15 cellular contexts compared by ENCODE assay signal in the genomic region with DNA sequence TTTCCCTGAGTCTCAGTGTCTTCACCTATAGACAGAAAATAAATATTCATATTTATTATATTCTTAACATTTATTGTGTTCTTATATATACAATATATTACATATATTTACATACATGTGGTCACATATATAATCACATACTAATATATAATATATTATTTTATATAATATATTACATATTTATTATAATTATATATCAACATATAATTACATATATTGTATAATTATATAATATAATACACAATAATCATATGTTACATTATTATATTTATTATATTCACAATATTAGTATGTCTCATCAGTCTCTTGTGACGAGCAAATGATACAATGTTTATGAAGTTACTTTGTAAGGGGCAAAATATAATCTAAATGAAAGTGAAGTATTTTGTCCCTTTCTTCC.
"Had no signal": no experiment of that assay in that cellular context is flagged by ENCODE, and none has a peak within 500 bp of the region (broad histone marks: within the 10 kb centered on the region; RNA-seq: fewer than 3 reads in every experiment).

No MANE protein-coding gene starts in this region.

- H3K4me1 Mint-ChIP-seq: activated T-helper 17 cell treated with anti-CD3 and anti-CD28 coated beads, Interleukin-2, amount 50 U/mL, for 72 hours; naive thymus-derived CD8-positive, alpha-beta T cell had no signal

- H3K4me3 ChIP-seq: ascending aorta, skin epidermis had no signal

- H3K27me3 ChIP-seq: ascending aorta, neutrophil had no signal

- H3K27ac Mint-ChIP-seq: activated naive CD4-positive, alpha-beta T cell treated with anti-CD3 and anti-CD28 coated beads for 36 hours; activated T-helper 17 cell treated with anti-CD3 and anti-CD28 coated beads, Interleukin-2, amount 50 U/mL, for 72 hours; naive thymus-derived CD8-positive, alpha-beta T cell had no signal

- DNase-seq: activated CD4-positive, alpha-beta T cell treated with anti-CD3 and anti-CD28 coated beads, Interleukin-2, amount 50 U/mL, for 48 hours; activated naive CD4-positive, alpha-beta T cell treated with anti-CD3 and anti-CD28 coated beads for 36 hours; naive thymus-derived CD8-positive, alpha-beta T cell; SK-N-SH; stimulated activated CD4-positive, alpha-beta T cell treated with anti-CD3 and anti-CD28 coated beads, Interleukin-4, amount 100 ng/mL, for 4 hours; stimulated activated CD8-positive, alpha-beta memory T cell treated with anti-CD3 and anti-CD28 coated beads, Interleukin-4, amount 100 ng/mL, for 48 hours; stimulated activated naive CD4-positive, alpha-beta T cell treated with Interleukin-2 at 50 U/mL for 16 hours; substantia nigra; T-helper 1 cell; T1000 had no signal

- ATAC-seq: activated T-helper 17 cell treated with anti-CD3 and anti-CD28 coated beads, Interleukin-2, amount 50 U/mL, for 72 hours; naive thymus-derived CD8-positive, alpha-beta T cell had no signal

- H3K36me3 ChIP-seq: ascending aorta, neutrophil had no signal

- H3K4me3 Mint-ChIP-seq: activated naive CD4-positive, alpha-beta T cell treated with anti-CD3 and anti-CD28 coated beads for 36 hours; activated T-helper 17 cell treated with anti-CD3 and anti-CD28 coated beads, Interleukin-2, amount 50 U/mL, for 72 hours; naive thymus-derived CD8-positive, alpha-beta T cell had no signal

- H3K27ac ChIP-seq: neutrophil, skin epidermis, VCaP had no signal

- H3K9me3 Mint-ChIP-seq: activated T-helper 17 cell treated with anti-CD3 and anti-CD28 coated beads, Interleukin-2, amount 50 U/mL, for 72 hours had no signal

- H3K9me3 ChIP-seq: ascending aorta, neutrophil, SK-N-SH had no signal
